In the genomic region with DNA sequence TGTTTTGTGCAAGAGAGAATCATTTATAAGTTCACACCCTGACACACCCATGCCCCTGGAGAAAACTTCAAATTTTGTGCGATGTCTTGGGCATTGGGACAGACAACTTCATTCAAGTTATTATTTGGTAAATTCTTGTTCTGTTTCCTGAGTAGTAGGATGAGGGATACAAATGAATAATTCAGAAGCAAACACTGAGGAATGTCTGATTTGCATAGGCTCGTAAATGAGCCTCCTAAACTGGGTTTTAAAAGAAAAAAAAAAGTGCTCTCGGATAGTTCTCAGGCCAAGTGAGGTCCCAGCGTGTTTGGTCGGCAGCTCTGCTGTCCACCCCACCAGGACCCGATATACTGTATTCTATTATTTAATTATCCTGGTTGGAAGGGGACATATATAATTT, we compare ENCODE assay signal across 24 cellular contexts.
DNase-seq lines count a peak whose midpoint lies in the region; ATAC-seq, FAIRE-seq and TF ChIP-seq lines count a peak whose summit lies in the region.
"Had no signal": no experiment of that assay in that cellular context is flagged by ENCODE, and none has a peak within 500 bp of the region (broad histone marks: within the 10 kb centered on the region; RNA-seq: fewer than 3 reads in every experiment).

No MANE protein-coding gene starts in this region.

- 89% methylated on average over 6 of the region's 6 CpGs for WGBS in A549 (ENCODE audit: missing lambda C conversion rate)

- CTCF ChIA-PET in A549 (lab: Yijun Ruan, JAX): interaction anchor here (0.6 kb wide), 1 partner anchor 56 kb away, joined by 3 read pairs; no protein-coding TSS in a partner anchor
- CTCF ChIA-PET in activated CD4-positive, alpha-beta memory T cell treated with anti-CD3 and anti-CD28 coated beads for 36 hours (lab: Charles Lee): interaction anchor here (0.7 to 1.5 kb wide), 2 partner anchors 16 to 177 kb away, joined by 3 read pairs; no protein-coding TSS in a partner anchor

- H3K4me1 Mint-ChIP-seq in activated CD4-positive, alpha-beta memory T cell treated with anti-CD3 and anti-CD28 coated beads for 36 hours (ENCODE audit: low read depth): peaks cover 26% of the 10 kb centered on the region
- H3K4me1 Mint-ChIP-seq: T-cell had no signal

- H3K27ac ChIP-seq in A549: peak overlapping the region; percentile 39 to 81; a peak in 5 of 6 replicates
- peak overlapping the region; percentile 1 for H3K27ac ChIP-seq in RWPE2 (ENCODE audit: poor library complexity, severe bottlenecking)

- H3K27me3 Mint-ChIP-seq in activated CD4-positive, alpha-beta memory T cell treated with anti-CD3 and anti-CD28 coated beads for 36 hours: peaks cover 2% of the 10 kb centered on the region
- H3K27me3 Mint-ChIP-seq: CD4-positive, CD25-positive, alpha-beta regulatory T cell; T-cell had no signal

- DNase-seq in A549 (ENCODE audit: low read depth in 1 of 2, low spot score in 1 of 2) (no peak), M059J (ENCODE audit: low read depth) (peak; percentile 51), RWPE2 (ENCODE audit: low spot score) (no peak), kidney tubule cell (ENCODE audit: low spot score) (peak; percentile 27), GF-D8 (lab: John Stamatoyannopoulos, UW) (no peak), GM12892 (ENCODE audit: insufficient read length) (no peak), left colon (no peak)
- no peak for DNase-seq in activated CD4-positive, alpha-beta memory T cell treated with anti-CD3 and anti-CD28 coated beads for 36 hours
- DNase-seq: CD4-positive, CD25-positive, alpha-beta regulatory T cell; COR-L47; DMS 273 treated with DMSO at 0.1 percent for 48 hours; DND-41; H9; KG1; NCI-H1105; NCI-H1694; NCI-H2081; NCI-H2171 treated with DMSO at 0.1 percent for 48 hours; NCI-H524 treated with DMSO at 0.1 percent for 48 hours; RPMI8226; SHP77 treated with DMSO at 0.1 percent for 48 hours; T-cell had no signal

- H3K9me3 ChIP-seq in A549 (no peaks in the 10 kb centered on the region), RWPE2 (ENCODE audit: severe bottlenecking) (no peaks in the 10 kb centered on the region)

- no peaks in the 10 kb centered on the region for H3K36me3 Mint-ChIP-seq in activated CD4-positive, alpha-beta memory T cell treated with anti-CD3 and anti-CD28 coated beads for 36 hours
- H3K36me3 Mint-ChIP-seq: CD4-positive, CD25-positive, alpha-beta regulatory T cell; T-cell had no signal

- no peak overlapping the region for H3K27ac Mint-ChIP-seq in activated CD4-positive, alpha-beta memory T cell treated with anti-CD3 and anti-CD28 coated beads for 36 hours
- H3K27ac Mint-ChIP-seq: CD4-positive, CD25-positive, alpha-beta regulatory T cell; H9; T-cell had no signal

- H3K4me2 ChIP-seq in A549: peak overlapping the region; percentile 58

- no peak overlapping the region for H3K4me3 Mint-ChIP-seq in activated CD4-positive, alpha-beta memory T cell treated with anti-CD3 and anti-CD28 coated beads for 36 hours
- H3K4me3 Mint-ChIP-seq: CD4-positive, CD25-positive, alpha-beta regulatory T cell; H9; T-cell had no signal

- no peaks in the 10 kb centered on the region for H3K9me3 Mint-ChIP-seq in activated CD4-positive, alpha-beta memory T cell treated with anti-CD3 and anti-CD28 coated beads for 36 hours
- H3K9me3 Mint-ChIP-seq: H9, T-cell had no signal

- no peak for TF ChIP-seq EP300 in A549 (IDR thresholded peaks at IDR 0.05)

- POLR2A ChIA-PET in A549 (lab: Yijun Ruan, JAX): no interaction called here
- POLR2A ChIA-PET in activated CD4-positive, alpha-beta memory T cell treated with anti-CD3 and anti-CD28 coated beads for 36 hours (lab: Charles Lee): no interaction called here

- H3K36me3 ChIP-seq in RWPE2 (ENCODE audit: low read depth): no peaks in the 10 kb centered on the region

- peaks cover 29% of the 10 kb centered on the region for H3K4me1 ChIP-seq in A549
- H3K4me1 ChIP-seq in RWPE2 (ENCODE audit: insufficient read depth, poor library complexity, severe bottlenecking): peaks cover 28% of the 10 kb centered on the region

- no peak for ATAC-seq in A549
- no peak for ATAC-seq in RWPE2 (ENCODE audit: low read depth)
- no peak for ATAC-seq in left colon
- ATAC-seq: T-cell had no signal

- no peak for TF ChIP-seq CTCF in A549 (IDR thresholded peaks at IDR 0.05)
- no peak for TF ChIP-seq CTCF in RWPE2 (IDR thresholded peaks at IDR 0.05; ENCODE audit: poor library complexity, severe bottlenecking)

- no peak for TF ChIP-seq RAD21 in A549 (conservative IDR thresholded peaks at IDR 0.05 in 1 of 2, IDR thresholded peaks at IDR 0.05 in 1 of 2)

- H3K4me3 ChIP-seq in A549 (no peak overlapping the region), RWPE2 (ENCODE audit: severe bottlenecking) (no peak overlapping the region)

- no peaks in the 10 kb centered on the region for H3K27me3 ChIP-seq in RWPE2 (ENCODE audit: insufficient read depth, poor library complexity, severe bottlenecking)

- TF ChIP-seq POLR2A in A549 (IDR thresholded peaks at IDR 0.05; ENCODE audit: low read length) (no peak), GM12892 (IDR thresholded peaks at IDR 0.05; ENCODE audit: low read depth, low read length) (no peak)

- FAIRE-seq in A549 (lab: Jason Lieb, UNC) (no peak), GM12892 (lab: Jason Lieb, UNC) (no peak)
- FAIRE-seq: GM12891, HTR-8/SVneo had no signal

- intact Hi-C loops in activated CD4-positive, alpha-beta memory T cell treated with anti-CD3 and anti-CD28 coated beads for 36 hours (cut with micrococcal nuclease): loop anchor here (1.0 to 5.0 kb wide), 2 partner anchors 8 to 135 kb away; partner anchors contain the start of gene CPM
- intact Hi-C loops in left colon (cut with DNase I, micrococcal nuclease): loop anchor here in 1 of 2 donors (10.0 kb wide), 2 partner anchors 173 to 203 kb away; no protein-coding TSS in a partner anchor

TF ChIP-seq in A549, 52 proteins besides CTCF, POLR2A, EP300 and RAD21:
- no peak for TF ChIP-seq RFX5 (IDR thresholded peaks at IDR 0.05)
TF ChIP-seq in A549: peak in this region for 0.

Comparison
In these comparisons a context has a peak if more than half of its experiments do, and no peak if none do; other contexts are left out.
1. DNase-seq: peak in M059J (single experiment) and kidney tubule cell (single experiment); none in A549 (0 of 2), RWPE2 (single experiment), GF-D8 (single experiment), GM12892 (single experiment), activated CD4-positive, alpha-beta memory T cell treated with anti-CD3 and anti-CD28 coated beads for 36 hours (single experiment) and left colon (0 of 2).